ENCODE assay signal across 8 cellular contexts in genomic region chr9:82961504-82962125, GRCh38.
DNase-seq lines count a peak whose midpoint lies in the region; ATAC-seq and TF ChIP-seq lines count a peak whose summit lies in the region.

No MANE protein-coding gene starts in this region.

- peaks cover 7% of the 10 kb centered on the region for H3K4me1 ChIP-seq in neural progenitor cell

- H3K4me3 Mint-ChIP-seq in activated CD8-positive, alpha-beta T cell treated with anti-CD3 and anti-CD28 coated beads, Interleukin-2, amount 10 ng/mL, durations not matched to agents 7 days and 5 days: no peak overlapping the region
- peak overlapping the region; percentile 30 for H3K4me3 Mint-ChIP-seq in neural progenitor cell

- H3K27ac ChIP-seq in neural progenitor cell: no peak overlapping the region

- H3K4me1 Mint-ChIP-seq in activated CD8-positive, alpha-beta T cell treated with anti-CD3 and anti-CD28 coated beads, Interleukin-2, amount 10 ng/mL, durations not matched to agents 7 days and 5 days (ENCODE audit: low read depth): no peaks in the 10 kb centered on the region
- peaks cover 25% of the 10 kb centered on the region for H3K4me1 Mint-ChIP-seq in neural progenitor cell

- TF ChIP-seq CTCF in GM20000 (IDR thresholded peaks at IDR 0.05; ENCODE audit: extremely low read depth, missing control alignments): peak; percentile 74
- peak; percentile 90 for TF ChIP-seq CTCF in fibroblast of pulmonary artery (IDR thresholded peaks at IDR 0.05; ENCODE audit: low read length, missing control alignments)
- TF ChIP-seq CTCF in neural progenitor cell (IDR thresholded peaks at IDR 0.05): peak; percentile 92

- H4K20me1 ChIP-seq in neural progenitor cell (ENCODE audit: low read depth): no peaks in the 10 kb centered on the region

- no peaks in the 10 kb centered on the region for H3K27me3 ChIP-seq in neural progenitor cell

- no peaks in the 10 kb centered on the region for H3F3A ChIP-seq in neural progenitor cell (ENCODE audit: low read depth)

- no peak overlapping the region for H3K4me2 ChIP-seq in neural progenitor cell

- CTCF ChIA-PET in activated CD8-positive, alpha-beta T cell treated with anti-CD3 and anti-CD28 coated beads, Interleukin-2, amount 10 ng/mL, durations not matched to agents 7 days and 5 days (lab: Charles Lee): interaction anchor here (0.6 kb wide), 1 partner anchor 9 kb away, joined by 3 read pairs; no protein-coding TSS in a partner anchor

- H3K36me3 Mint-ChIP-seq in activated CD8-positive, alpha-beta T cell treated with anti-CD3 and anti-CD28 coated beads, Interleukin-2, amount 10 ng/mL, durations not matched to agents 7 days and 5 days (ENCODE audit: low read depth): no peaks in the 10 kb centered on the region
- H3K36me3 Mint-ChIP-seq in neural progenitor cell: no peaks in the 10 kb centered on the region

- no peaks in the 10 kb centered on the region for H3K9me3 Mint-ChIP-seq in activated CD8-positive, alpha-beta T cell treated with anti-CD3 and anti-CD28 coated beads, Interleukin-2, amount 10 ng/mL, durations not matched to agents 7 days and 5 days (ENCODE audit: insufficient read depth)
- no peaks in the 10 kb centered on the region for H3K9me3 Mint-ChIP-seq in neural progenitor cell

- no peaks in the 10 kb centered on the region for H3K79me2 ChIP-seq in neural progenitor cell (ENCODE audit: low read depth)

- H3K4me3 ChIP-seq in fibroblast of pulmonary artery (replicated peaks; ENCODE audit: low read depth, low read length): no peak overlapping the region
- H3K4me3 ChIP-seq in neural progenitor cell: no peak overlapping the region

- H3K36me3 ChIP-seq in neural progenitor cell: no peaks in the 10 kb centered on the region

- H3K9me3 ChIP-seq in neural progenitor cell (ENCODE audit: low read depth): no peaks in the 10 kb centered on the region

- POLR2A ChIA-PET in activated CD8-positive, alpha-beta T cell treated with anti-CD3 and anti-CD28 coated beads, Interleukin-2, amount 10 ng/mL, durations not matched to agents 7 days and 5 days (lab: Charles Lee): no interaction called here

- H3K27me3 Mint-ChIP-seq in activated CD8-positive, alpha-beta T cell treated with anti-CD3 and anti-CD28 coated beads, Interleukin-2, amount 10 ng/mL, durations not matched to agents 7 days and 5 days (ENCODE audit: low read depth): peaks cover 2% of the 10 kb centered on the region
- H3K27me3 Mint-ChIP-seq in neural progenitor cell (ENCODE audit: insufficient read depth, low read depth): peaks cover 9% of the 10 kb centered on the region

- H3K9ac ChIP-seq in neural progenitor cell: no peak overlapping the region

- H3K27ac Mint-ChIP-seq in activated CD8-positive, alpha-beta T cell treated with anti-CD3 and anti-CD28 coated beads, Interleukin-2, amount 10 ng/mL, durations not matched to agents 7 days and 5 days: no peak overlapping the region
- H3K27ac Mint-ChIP-seq in neural progenitor cell: no peak overlapping the region

- ATAC-seq in HG03520 (IDR thresholded peaks at IDR 0.05; ENCODE audit: unreplicated experiment): peak; percentile 95
- peak; percentile 51 for ATAC-seq in activated CD8-positive, alpha-beta T cell treated with anti-CD3 and anti-CD28 coated beads, Interleukin-2, amount 10 ng/mL, durations not matched to agents 7 days and 5 days

- H2AFZ ChIP-seq in neural progenitor cell (replicated peaks): no peak overlapping the region

- DNase-seq in DMS79 treated with DMSO at 0.1 percent for 48 hours (lab: John Stamatoyannopoulos, UW): peak; percentile 72
- DNase-seq in GM20000 (ENCODE audit: low spot score): peak; percentile 58
- peak; percentile 77 for DNase-seq in NCI-H460 (ENCODE audit: extremely low read depth, low read depth)
- DNase-seq in activated CD8-positive, alpha-beta T cell treated with anti-CD3 and anti-CD28 coated beads, Interleukin-2, amount 10 ng/mL, durations not matched to agents 7 days and 5 days: peak; percentile 68
- DNase-seq in fibroblast of pulmonary artery (ENCODE audit: low read depth): peak; percentile 83
- peak; percentile 94 for DNase-seq in neural progenitor cell (ENCODE audit: low spot score)
- peak; percentile 82 for DNase-seq in ureter (ENCODE audit: low spot score)
